ENCODE assay signal across 12 cellular contexts in genomic region chr11:14764213-14764898, GRCh38.
A peak's percentile ranks its signal among the peaks of the same experiment; 100 is the strongest.
DNase-seq lines count a peak whose midpoint lies in the region; ATAC-seq and TF ChIP-seq lines count a peak whose summit lies in the region.
"Had no signal": no experiment of that assay in that cellular context is flagged by ENCODE, and none has a peak within 500 bp of the region (broad histone marks: within the 10 kb centered on the region; RNA-seq: fewer than 3 reads in every experiment).

No MANE protein-coding gene starts in this region.

- H3K27ac ChIP-seq in SK-N-MC: peak overlapping the region; percentile 77
- peak overlapping the region; percentile 18 for H3K27ac ChIP-seq in neutrophil
- H3K27ac ChIP-seq: breast epithelium had no signal

- H3K9me3 ChIP-seq in SK-N-MC (ENCODE audit: low read depth, low read length) (no peaks in the 10 kb centered on the region), neutrophil (no peaks in the 10 kb centered on the region)
- H3K9me3 ChIP-seq: breast epithelium had no signal

- no peak overlapping the region for H3K9ac ChIP-seq in SK-N-MC (ENCODE audit: insufficient read length)

- DNase-seq in activated CD4-positive, alpha-beta T cell treated with anti-CD3 and anti-CD28 coated beads, Interleukin-2, amount 10 ng/mL, durations not matched to agents 7 days and 5 days: peak; percentile 26
- no peak for DNase-seq in activated CD4-positive, alpha-beta T cell treated with anti-CD3 and anti-CD28 coated beads, Interleukin-2, amount 50 U/mL, for 4 hours
- DNase-seq in SK-N-MC (ENCODE audit: low read depth, low spot score) (no peak), HuH-7.5 (ENCODE audit: low spot score) (no peak), SHP77 treated with DMSO at 0.1 percent for 48 hours (lab: John Stamatoyannopoulos, UW) (no peak)
- DNase-seq: Calu3, NCI-H1092 treated with DMSO at 0.1 percent for 48 hours, NCI-H2227 treated with DMSO at 0.1 percent for 48 hours had no signal

- CTCF ChIA-PET in activated CD4-positive, alpha-beta T cell treated with anti-CD3 and anti-CD28 coated beads, Interleukin-2, amount 10 ng/mL, durations not matched to agents 7 days and 5 days (lab: Charles Lee): interaction anchor here (0.6 to 1.8 kb wide), 8 partner anchors 9 to 120 kb away, joined by 3 to 10 read pairs (median 4); no protein-coding TSS in a partner anchor

- H3K27me3 Mint-ChIP-seq in activated CD4-positive, alpha-beta T cell treated with anti-CD3 and anti-CD28 coated beads, Interleukin-2, amount 10 ng/mL, durations not matched to agents 7 days and 5 days: no peaks in the 10 kb centered on the region

- H3K4me3 ChIP-seq in SK-N-MC: peak overlapping the region; percentile 63
- no peak overlapping the region for H3K4me3 ChIP-seq in neutrophil (ENCODE audit: low read depth in 1 of 2, low read length in 1 of 2)
- H3K4me3 ChIP-seq: breast epithelium had no signal

- H3K27ac Mint-ChIP-seq in activated CD4-positive, alpha-beta T cell treated with anti-CD3 and anti-CD28 coated beads, Interleukin-2, amount 10 ng/mL, durations not matched to agents 7 days and 5 days: no peak overlapping the region

- H3K36me3 ChIP-seq in SK-N-MC (ENCODE audit: insufficient read depth, low read length) (no peaks in the 10 kb centered on the region), neutrophil (no peaks in the 10 kb centered on the region)
- H3K36me3 ChIP-seq: breast epithelium had no signal

- H3K4me1 ChIP-seq in neutrophil (ENCODE audit: control insufficient read depth in 1 of 2, insufficient read depth in 1 of 2, low read depth in 1 of 2, low read length in 1 of 2): peaks cover 5 to 13% of the 10 kb centered on the region in 2 experiments
- H3K4me1 ChIP-seq: breast epithelium had no signal

- POLR2A ChIA-PET in activated CD4-positive, alpha-beta T cell treated with anti-CD3 and anti-CD28 coated beads, Interleukin-2, amount 10 ng/mL, durations not matched to agents 7 days and 5 days (lab: Charles Lee): no interaction called here

- no peak for TF ChIP-seq CTCF in neutrophil (IDR thresholded peaks at IDR 0.05)

- peaks cover 46% of the 10 kb centered on the region for H3K4me1 Mint-ChIP-seq in activated CD4-positive, alpha-beta T cell treated with anti-CD3 and anti-CD28 coated beads, Interleukin-2, amount 10 ng/mL, durations not matched to agents 7 days and 5 days

- no peak overlapping the region for H3K4me3 Mint-ChIP-seq in activated CD4-positive, alpha-beta T cell treated with anti-CD3 and anti-CD28 coated beads, Interleukin-2, amount 10 ng/mL, durations not matched to agents 7 days and 5 days

- no peaks in the 10 kb centered on the region for H3K27me3 ChIP-seq in neutrophil

- ATAC-seq in HG02610 (IDR thresholded peaks at IDR 0.05; ENCODE audit: unreplicated experiment): peak; percentile 22
- ATAC-seq in GM21737 (IDR thresholded peaks at IDR 0.05; ENCODE audit: unreplicated experiment): no peak

- H3K36me3 Mint-ChIP-seq in activated CD4-positive, alpha-beta T cell treated with anti-CD3 and anti-CD28 coated beads, Interleukin-2, amount 10 ng/mL, durations not matched to agents 7 days and 5 days (ENCODE audit: low read depth): peaks cover 13% of the 10 kb centered on the region

- H3K9me3 Mint-ChIP-seq in activated CD4-positive, alpha-beta T cell treated with anti-CD3 and anti-CD28 coated beads, Interleukin-2, amount 10 ng/mL, durations not matched to agents 7 days and 5 days: no peaks in the 10 kb centered on the region
